In genomic region chr7:106247827-106248201, GRCh38 we compare ENCODE assay signal across 15 cellular contexts. TPM values are rescaled to one million over a fixed set of nuclear protein-coding genes. Genes with fewer than 3 reads are reported as not detected.
DNase-seq lines count a peak whose midpoint lies in the region; ATAC-seq, FAIRE-seq and TF ChIP-seq lines count a peak whose summit lies in the region.
"Had no signal": no experiment of that assay in that cellular context is flagged by ENCODE, and none has a peak within 500 bp of the region (broad histone marks: within the 10 kb centered on the region; RNA-seq: fewer than 3 reads in every experiment).

No MANE protein-coding gene starts in this region.

- DNase-seq in right lobe of liver (no peak), HepG2 (ENCODE audit: low spot score) (no peak), mucosa of descending colon (no peak), OCI-M1 (lab: John Stamatoyannopoulos, UW) (no peak)
- DNase-seq: CD8-positive, alpha-beta T cell; GF-D8; GOT3; KG1; NCI-H1092; NCI-H1694 had no signal

- no peak for TF ChIP-seq RAD21 in HepG2 (CRISPR knock-in tag; IDR thresholded peaks at IDR 0.05)

- no peaks in the 10 kb centered on the region for H4K20me1 ChIP-seq in HepG2 (ENCODE audit: insufficient read depth, low read length)

- H3K4me3 Mint-ChIP-seq in activated T-helper 17 cell treated with anti-CD3 and anti-CD28 coated beads, Interleukin-2, amount 50 U/mL, for 72 hours, result no peak overlapping the region
- H3K4me3 Mint-ChIP-seq: CD8-positive, alpha-beta T cell had no signal

- H3K27ac ChIP-seq in right lobe of liver (peak overlapping the region in 1 of 3 donors; percentile 5), HepG2 (ENCODE audit: extremely low read length, insufficient read depth, low read length) (no peak overlapping the region)
- H3K27ac ChIP-seq: HL-60 had no signal

- peaks cover 0 to 7% (median 0%) of the 10 kb centered on the region in 4 donors for H3K9me3 ChIP-seq in right lobe of liver
- no peaks in the 10 kb centered on the region for H3K9me3 ChIP-seq in HepG2 (ENCODE audit: low read length)
- peaks cover 4% of the 10 kb centered on the region for H3K9me3 ChIP-seq in mucosa of descending colon

- peaks cover 10% of the 10 kb centered on the region for H3K9me3 Mint-ChIP-seq in activated T-helper 17 cell treated with anti-CD3 and anti-CD28 coated beads, Interleukin-2, amount 50 U/mL, for 72 hours

- TF ChIP-seq CTCF in right lobe of liver (IDR thresholded peaks at IDR 0.05) (no peak), HepG2 (CRISPR knock-in tag; IDR thresholded peaks at IDR 0.05) (no peak), mucosa of descending colon (IDR thresholded peaks at IDR 0.05) (no peak)

- in situ Hi-C loops in HepG2 (cut with HindIII; ENCODE audit: extremely low pct_ligation_motif_present, low pct_unique_long_range_greater_than_20kb), result no loop called here

- H3K79me2 ChIP-seq in HepG2 (ENCODE audit: insufficient read depth, low read length), result no peaks in the 10 kb centered on the region

- CTCF ChIA-PET in HepG2 (lab: Yijun Ruan, JAX; ENCODE audit: low intra/inter-chr PET ratio, low total read pairs), result no interaction called here

- FAIRE-seq in HepG2 (lab: Jason Lieb, UNC), result no peak

- TF ChIP-seq POLR2A in right lobe of liver (IDR thresholded peaks at IDR 0.05) (peak; percentile 40), HepG2 (IDR thresholded peaks at IDR 0.05; ENCODE audit: insufficient read depth in 1 of 2, low read depth in 2 of 2, low read length in 2 of 2) (no peak)

- POLR2A ChIA-PET in HepG2 (lab: Yijun Ruan, JAX), result no interaction called here

- no peaks in the 10 kb centered on the region for H3K27me3 ChIP-seq in right lobe of liver
- H3K27me3 ChIP-seq in HepG2 (ENCODE audit: control insufficient read depth in 1 of 2, insufficient read depth in 2 of 2, low read length in 2 of 2), result no peaks in the 10 kb centered on the region

- H3K4me3 ChIP-seq in right lobe of liver, result no peak overlapping the region
- no peak overlapping the region for H3K4me3 ChIP-seq in HepG2 (replicated peaks in 1 of 3; ENCODE audit: insufficient read depth in 1 of 3, low read depth in 2 of 3, low read length in 3 of 3)
- no peak overlapping the region for H3K4me3 ChIP-seq in mucosa of descending colon

- H3K4me1 ChIP-seq in right lobe of liver (peaks cover 0 to 16% (median 0%) of the 10 kb centered on the region in 4 donors), HepG2 (ENCODE audit: insufficient read depth, low read length) (no peaks in the 10 kb centered on the region), mucosa of descending colon (ENCODE audit: low read depth) (no peaks in the 10 kb centered on the region)

- peaks cover 51% of the 10 kb centered on the region for H3K36me3 Mint-ChIP-seq in activated T-helper 17 cell treated with anti-CD3 and anti-CD28 coated beads, Interleukin-2, amount 50 U/mL, for 72 hours (ENCODE audit: low read depth)

- ATAC-seq in right lobe of liver (peak in 3 of 4 donors; percentile 3 to 13 (median 3)), HepG2 (no peak), mucosa of descending colon (peak; percentile 25), HG03439 (IDR thresholded peaks at IDR 0.05; ENCODE audit: unreplicated experiment) (no peak), GM18498 (IDR thresholded peaks at IDR 0.05; ENCODE audit: unreplicated experiment) (no peak)
- ATAC-seq in activated T-helper 17 cell treated with anti-CD3 and anti-CD28 coated beads, Interleukin-2, amount 50 U/mL, for 72 hours (replicated peaks), result peak; percentile 35
- ATAC-seq: CD8-positive, alpha-beta T cell; Right ventricle myocardium inferior had no signal

- intact Hi-C loops in right lobe of liver (cut with DNase I), result no loop called here
- intact Hi-C loops in HepG2 (cut with micrococcal nuclease; ENCODE audit: unreplicated experiment), result no loop called here
- intact Hi-C loops in mucosa of descending colon (cut with DNase I, micrococcal nuclease), result no loop called here

- WGBS in right lobe of liver (ENCODE audit: insufficient coverage, low coverage, low lambda C conversion rate, missing lambda C conversion rate), result 100% methylated on average over 4 of the region's 4 CpGs
- WGBS in HepG2 (ENCODE audit: low lambda C conversion rate), result 98% methylated on average over 4 of the region's 4 CpGs

- BruUV-seq in HepG2 (replicated peaks; lab: Mats Ljungman, UMichigan), result no TSS peak

- no peak overlapping the region for H3K9ac ChIP-seq in HepG2 (ENCODE audit: insufficient read depth, low read depth, low read length)

- no peaks in the 10 kb centered on the region for H3K27me3 Mint-ChIP-seq in activated T-helper 17 cell treated with anti-CD3 and anti-CD28 coated beads, Interleukin-2, amount 50 U/mL, for 72 hours

- no peaks in the 10 kb centered on the region for H3K4me1 Mint-ChIP-seq in activated T-helper 17 cell treated with anti-CD3 and anti-CD28 coated beads, Interleukin-2, amount 50 U/mL, for 72 hours

- no peak overlapping the region for H3K4me2 ChIP-seq in HepG2 (ENCODE audit: low read depth, low read length)

- peak overlapping the region; percentile 36 for H3K27ac Mint-ChIP-seq in activated T-helper 17 cell treated with anti-CD3 and anti-CD28 coated beads, Interleukin-2, amount 50 U/mL, for 72 hours
- H3K27ac Mint-ChIP-seq: CD8-positive, alpha-beta T cell had no signal

- H3K36me3 ChIP-seq in right lobe of liver (peaks cover 0 to 45% (median 26%) of the 10 kb centered on the region in 4 donors), HepG2 (replicated peaks in 1 of 2; ENCODE audit: control insufficient read depth in 1 of 2, insufficient read depth in 2 of 2, low read length in 2 of 2) (peaks cover 3 to 19% of the 10 kb centered on the region in 2 experiments; a peak in 2 of 5 replicates), mucosa of descending colon (ENCODE audit: low read depth) (no peaks in the 10 kb centered on the region)

- no peak overlapping the region for H2AFZ ChIP-seq in HepG2 (ENCODE audit: low read length)

- no peak for TF ChIP-seq EP300 in HepG2 (IDR thresholded peaks at IDR 0.05; ENCODE audit: low read depth in 2 of 2, low read length in 2 of 2)
- TF ChIP-seq EP300 in HepG2 (CRISPR knock-in tag; IDR thresholded peaks at IDR 0.05; ENCODE audit: borderline replicate concordance), result no peak

TF ChIP-seq in HepG2, 621 proteins besides CTCF, POLR2A, EP300 and RAD21 (continues in another document):
- TF ChIP-seq, protein P1, sequence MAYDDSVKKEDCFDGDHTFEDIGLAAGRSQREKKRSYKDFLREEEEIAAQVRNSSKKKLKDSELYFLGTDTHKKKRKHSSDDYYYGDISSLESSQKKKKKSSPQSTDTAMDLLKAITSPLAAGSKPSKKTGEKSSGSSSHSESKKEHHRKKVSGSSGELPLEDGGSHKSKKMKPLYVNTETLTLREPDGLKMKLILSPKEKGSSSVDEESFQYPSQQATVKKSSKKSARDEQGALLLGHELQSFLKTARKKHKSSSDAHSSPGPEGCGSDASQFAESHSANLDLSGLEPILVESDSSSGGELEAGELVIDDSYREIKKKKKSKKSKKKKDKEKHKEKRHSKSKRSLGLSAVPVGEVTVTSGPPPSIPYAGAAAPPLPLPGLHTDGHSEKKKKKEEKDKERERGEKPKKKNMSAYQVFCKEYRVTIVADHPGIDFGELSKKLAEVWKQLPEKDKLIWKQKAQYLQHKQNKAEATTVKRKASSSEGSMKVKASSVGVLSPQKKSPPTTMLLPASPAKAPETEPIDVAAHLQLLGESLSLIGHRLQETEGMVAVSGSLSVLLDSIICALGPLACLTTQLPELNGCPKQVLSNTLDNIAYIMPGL (CRISPR knock-in tag; IDR thresholded peaks at IDR 0.05; ENCODE audit: borderline replicate concordance in 1 of 2, low read depth in 1 of 2), result no peak
- TF ChIP-seq ETV6 (CRISPR knock-in tag; conservative IDR thresholded peaks at IDR 0.05), result no peak
- no peak for TF ChIP-seq FOXM1 (CRISPR knock-in tag; IDR thresholded peaks at IDR 0.05)
- no peak for TF ChIP-seq FOXA3 (CRISPR knock-in tag; IDR thresholded peaks at IDR 0.05)
- TF ChIP-seq THAP11 (CRISPR knock-in tag; IDR thresholded peaks at IDR 0.05), result no peak
- no peak for TF ChIP-seq POLR2G (IDR thresholded peaks at IDR 0.05; ENCODE audit: low read depth, low read length)
- TF ChIP-seq NFYB (CRISPR knock-in tag; IDR thresholded peaks at IDR 0.05), result no peak
- TF ChIP-seq ZNF607 (CRISPR knock-in tag; IDR thresholded peaks at IDR 0.05; ENCODE audit: borderline replicate concordance), result no peak
- no peak for TF ChIP-seq ZNF672 (CRISPR knock-in tag; IDR thresholded peaks at IDR 0.05)
- no peak for TF ChIP-seq MED8 (CRISPR knock-in tag; IDR thresholded peaks at IDR 0.05; ENCODE audit: insufficient replicate concordance)
- TF ChIP-seq TEAD2 (CRISPR knock-in tag; IDR thresholded peaks at IDR 0.05), result no peak

RNA-seq across cellular contexts. Expression of gene NAMPT, which starts 37.0 kb away (rescaled TPM):
- 100 to 1,000 TPM; 118 to 726 (median 515) TPM for total RNA-seq in right lobe of liver
- 67.7 and 105 TPM in 2 replicates for total RNA-seq in HepG2 (2016; rRNA removed; fragmentation: Illumina TruSeq; extraction: Trizol)
- total RNA-seq in HepG2 (2016; cell fraction: cytosol; rRNA removed; fragmentation: Illumina TruSeq; extraction: Trizol; ENCODE audit: low read depth), result 13.0 and 13.4 TPM in 2 replicates
- total RNA-seq in HepG2 (2016; cell fraction: insoluble cytoplasmic fraction; rRNA removed; fragmentation: Illumina TruSeq; extraction: Trizol), result 64.2 and 94.5 TPM in 2 replicates
- 33.7 and 41.5 TPM in 2 replicates for total RNA-seq in HepG2 (2016; cell fraction: membrane; rRNA removed; fragmentation: Illumina TruSeq; extraction: Trizol)
- total RNA-seq in HepG2 (2016; cell fraction: nucleus; rRNA removed; fragmentation: Illumina TruSeq; extraction: Trizol), result 43.1 and 45.4 TPM in 2 replicates
- 10.4 and 15.8 TPM in 2 replicates for polyA plus RNA-seq in HepG2 (2011; rRNA removed)
- 6.9 and 10.2 TPM in 2 replicates for polyA plus RNA-seq in HepG2 (2011; cell fraction: cytosol; rRNA removed)
- 4.5 and 9.2 TPM in 2 replicates for polyA plus RNA-seq in HepG2 (2011; cell fraction: nucleus; rRNA removed)
- polyA plus RNA-seq in HepG2 (2012), result 32.6 and 38.7 TPM in 2 replicates
- 7.8 and 8.1 TPM in 2 replicates for polyA plus RNA-seq in HepG2 (2016; cell fraction: cytosol; fragmentation: Illumina TruSeq; extraction: Trizol; ENCODE audit: low read depth)
- polyA plus RNA-seq in HepG2 (2016; cell fraction: insoluble cytoplasmic fraction; fragmentation: Illumina TruSeq; extraction: Trizol; ENCODE audit: low read depth), result 74.3 and 76.8 TPM in 2 replicates
- polyA plus RNA-seq in HepG2 (2016; cell fraction: membrane; fragmentation: Illumina TruSeq; extraction: Trizol; ENCODE audit: low read depth), result 14.5 and 16.2 TPM in 2 replicates
- 23.2 and 29.2 TPM in 2 replicates for polyA plus RNA-seq in HepG2 (2016; cell fraction: nucleus; fragmentation: Illumina TruSeq; extraction: Trizol; ENCODE audit: insufficient read depth, low read depth)
- 7.5 and 29.2 TPM in 2 replicates for polyA minus RNA-seq in HepG2 (2011; rRNA and poly(A)+ RNA removed; ENCODE audit: low replicate concordance)
- 43.6 and 50.5 TPM in 2 replicates for polyA minus RNA-seq in HepG2 (2011; cell fraction: cytosol; rRNA and poly(A)+ RNA removed)
- 56.3 and 66.5 TPM in 2 replicates for polyA minus RNA-seq in HepG2 (2011; cell fraction: nucleus; rRNA and poly(A)+ RNA removed)
- total RNA-seq in activated T-helper 17 cell treated with anti-CD3 and anti-CD28 coated beads, Interleukin-2, amount 50 U/mL, for 72 hours, result 100 to 1,000 TPM; 296 to 469 TPM
- total RNA-seq in mucosa of descending colon, result 100 to 1,000 TPM; 102 to 206 (median 118) TPM

Comparison
In these comparisons a context has a peak if more than half of its experiments do, and no peak if none do; other contexts are left out.
1. ATAC-seq: peak in right lobe of liver (3 of 4), activated T-helper 17 cell treated with anti-CD3 and anti-CD28 coated beads, Interleukin-2, amount 50 U/mL, for 72 hours (single experiment) and mucosa of descending colon (single experiment); none in HepG2 (single experiment), HG03439 (single experiment) and GM18498 (single experiment).